Comparison of ENCODE assay signal across 1 cellular context in the genomic region with DNA sequence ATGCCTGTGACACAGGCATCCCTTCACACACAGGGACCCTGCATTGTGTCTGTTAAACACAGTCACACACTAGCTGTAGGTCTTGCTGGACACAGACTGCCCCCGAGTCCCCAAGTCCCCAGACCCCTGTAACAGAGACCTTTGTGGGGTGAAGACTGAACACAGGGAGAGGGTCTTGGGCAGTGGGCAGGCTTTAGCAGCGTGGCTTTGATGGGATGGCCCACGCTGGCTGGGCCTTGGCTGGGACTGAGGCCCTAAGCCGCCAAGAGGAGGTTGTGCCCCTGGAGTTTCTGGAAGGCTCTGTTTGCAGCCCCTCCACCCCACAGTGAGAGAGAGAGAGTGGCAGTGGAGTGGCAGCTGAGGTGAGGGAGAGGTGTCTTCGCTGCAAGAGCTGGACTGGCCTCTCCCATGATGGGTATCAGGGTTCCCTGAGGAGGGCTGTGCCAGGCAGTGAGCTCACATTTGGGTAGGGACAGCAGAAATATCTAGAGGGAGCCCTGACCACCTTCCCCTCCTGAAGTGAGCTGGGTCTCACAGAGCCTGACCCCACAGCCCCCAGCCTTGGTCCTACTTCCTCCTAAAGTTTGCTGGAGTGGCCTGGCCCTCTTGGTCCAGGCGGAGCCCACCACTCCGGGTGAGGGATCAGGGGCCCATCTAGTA.
TF ChIP-seq lines count a peak whose summit lies in the region.

No MANE protein-coding gene starts in this region.

TF ChIP-seq in K562, 482 proteins besides CTCF, POLR2A, EP300 and RAD21:
- TF ChIP-seq TEAD2 (tag; IDR thresholded peaks at IDR 0.05) (no peak), ZBTB7A (IDR thresholded peaks at IDR 0.05; ENCODE audit: borderline replicate concordance, control insufficient read depth, low read depth, low read length) (0 out of 2 replicates have a peak, but pooled peaks have one; percentile 20), RERE (CRISPR knock-in tag; IDR thresholded peaks at IDR 0.05; ENCODE audit: borderline replicate concordance) (no peak)
